12 cellular contexts compared by ENCODE assay signal in genomic region chr3:130488288-130488687, GRCh38. TPM values are rescaled to one million over a fixed set of nuclear protein-coding genes. Genes with fewer than 3 reads are reported as not detected.
"Had no signal": no experiment of that assay in that cellular context is flagged by ENCODE, and none has a peak within 500 bp of the region (broad histone marks: within the 10 kb centered on the region; RNA-seq: fewer than 3 reads in every experiment).

No MANE protein-coding gene starts in this region.

- H3K4me1 ChIP-seq: ascending aorta, foreskin keratinocyte, stomach had no signal

- H3K27me3 ChIP-seq: ascending aorta, foreskin keratinocyte, stomach had no signal

- H3K36me3 ChIP-seq: ascending aorta, stomach had no signal

- H3K4me3 ChIP-seq: ascending aorta, dorsolateral prefrontal cortex, stomach had no signal

- DNase-seq: activated naive CD4-positive, alpha-beta T cell treated with Interleukin-2 at 50 U/mL for 16 hours; activated T-cell treated with anti-CD3 and anti-CD28 coated beads for 4 hours; dorsolateral prefrontal cortex; erythroblast; foreskin keratinocyte; immature natural killer cell; stimulated activated CD4-positive, alpha-beta T cell treated with anti-CD3 and anti-CD28 coated beads, Interleukin-2, amount 100 ng/mL, for 24 hours; stomach; SW 1271 had no signal

- H3K27ac ChIP-seq: ascending aorta, dorsolateral prefrontal cortex, foreskin keratinocyte, stomach had no signal

- H3K9me3 ChIP-seq: ascending aorta, stomach had no signal

RNA-seq across cellular contexts. Expression of gene COL6A6, which starts 28.7 kb away (rescaled TPM):
- total RNA-seq: ascending aorta, foreskin keratinocyte, osteocyte had no signal
- polyA plus RNA-seq: foreskin keratinocyte, immature natural killer cell, neural cell, stomach had no signal
